Comparison of ENCODE assay signal across 13 cellular contexts in the genomic region with DNA sequence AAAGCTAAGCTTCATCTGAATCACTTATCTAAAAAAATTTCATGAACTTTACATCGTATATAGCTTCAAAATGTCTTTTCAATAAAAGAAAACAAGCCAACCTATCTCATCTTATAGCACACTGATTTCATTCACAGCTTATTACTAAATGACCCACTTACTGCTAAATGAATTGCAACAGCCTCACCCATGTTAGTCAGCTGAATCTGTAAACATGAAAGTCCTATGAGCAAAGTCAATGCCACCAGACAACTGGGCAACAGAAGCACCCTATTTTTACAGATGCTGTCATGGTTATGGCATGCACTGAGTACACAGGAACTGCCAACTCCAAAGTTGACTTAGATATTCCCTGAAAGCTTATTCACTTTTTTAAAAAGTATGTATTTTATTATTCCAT. TPM values are rescaled to one million over a fixed set of nuclear protein-coding genes. Genes with fewer than 3 reads are reported as not detected.
DNase-seq lines count a peak whose midpoint lies in the region; FAIRE-seq and TF ChIP-seq lines count a peak whose summit lies in the region.
"Had no signal": no experiment of that assay in that cellular context is flagged by ENCODE, and none has a peak within 500 bp of the region (broad histone marks: within the 10 kb centered on the region; RNA-seq: fewer than 3 reads in every experiment).

No MANE protein-coding gene starts in this region.

- no peaks in the 10 kb centered on the region for H3K27me3 ChIP-seq in testis

- no peaks in the 10 kb centered on the region for H3K9me3 ChIP-seq in testis

- H3K9me3 Mint-ChIP-seq in endothelial cell (ENCODE audit: unreplicated experiment), result no peaks in the 10 kb centered on the region
- H3K9me3 Mint-ChIP-seq: activated CD4-positive, alpha-beta T cell treated with anti-CD3 and anti-CD28 coated beads, Interleukin-2, amount 10 ng/mL, durations not matched to agents 24 days and 14 days; central memory CD8-positive, alpha-beta T cell had no signal

- WGBS in testis, 2 donors, result 83 to 97% methylated on average over 1 of the region's 1 CpG

- no peak for TF ChIP-seq POLR2A in testis (IDR thresholded peaks at IDR 0.05)

- H3K27ac ChIP-seq in substantia nigra (ENCODE audit: low read depth, low read length, poor library complexity, severe bottlenecking) (no peak overlapping the region), testis (no peak overlapping the region)
- H3K27ac ChIP-seq: HL-60 had no signal

- H3K4me1 ChIP-seq in testis, result no peaks in the 10 kb centered on the region

- intact Hi-C loops in testis (cut with DNase I; ENCODE audit: low total_unique reads), result no loop called here

- H3K36me3 ChIP-seq in testis (ENCODE audit: low read depth, missing control alignments), result no peaks in the 10 kb centered on the region

- peak; percentile 21 for DNase-seq in COLO668 (lab: John Stamatoyannopoulos, UW; ENCODE audit: unreplicated experiment)
- DNase-seq in RCC 7860 (ENCODE audit: low spot score), result peak; percentile 48
- peak; percentile 95 for DNase-seq in fibroblast of gingiva (ENCODE audit: low read depth)
- peak; percentile 84 for DNase-seq in non-pigmented ciliary epithelial cell (ENCODE audit: low read depth)
- no peak for DNase-seq in endothelial cell (ENCODE audit: low spot score)
- no peak for DNase-seq in substantia nigra (lab: John Stamatoyannopoulos, UW)
- DNase-seq in NCI-H128 (lab: John Stamatoyannopoulos, UW; ENCODE audit: unreplicated experiment), result no peak
- DNase-seq in testis, result no peak
- DNase-seq: activated CD4-positive, alpha-beta T cell treated with anti-CD3 and anti-CD28 coated beads, Interleukin-2, amount 10 ng/mL, durations not matched to agents 24 days and 14 days; midbrain; NCI-H82 had no signal

- H3K4me1 Mint-ChIP-seq in endothelial cell (ENCODE audit: unreplicated experiment), result peaks cover 3% of the 10 kb centered on the region
- H3K4me1 Mint-ChIP-seq: activated CD4-positive, alpha-beta T cell treated with anti-CD3 and anti-CD28 coated beads, Interleukin-2, amount 10 ng/mL, durations not matched to agents 24 days and 14 days; central memory CD8-positive, alpha-beta T cell had no signal

- H3K36me3 Mint-ChIP-seq in endothelial cell (ENCODE audit: low read depth, unreplicated experiment), result peaks cover 7% of the 10 kb centered on the region

- H3K27me3 Mint-ChIP-seq in endothelial cell (ENCODE audit: unreplicated experiment), result peaks cover 3% of the 10 kb centered on the region

- TF ChIP-seq CTCF in endothelial cell (IDR thresholded peaks at IDR 0.05; ENCODE audit: unreplicated experiment) (no peak), testis (IDR thresholded peaks at IDR 0.05) (no peak)

- no peak overlapping the region for H3K4me3 Mint-ChIP-seq in endothelial cell (ENCODE audit: unreplicated experiment)
- H3K4me3 Mint-ChIP-seq: activated CD4-positive, alpha-beta T cell treated with anti-CD3 and anti-CD28 coated beads, Interleukin-2, amount 10 ng/mL, durations not matched to agents 24 days and 14 days; central memory CD8-positive, alpha-beta T cell had no signal

- FAIRE-seq in RCC 7860 (lab: Jason Lieb, UNC), result no peak

- H3K27ac Mint-ChIP-seq in endothelial cell (ENCODE audit: unreplicated experiment), result no peak overlapping the region
- H3K27ac Mint-ChIP-seq: activated CD4-positive, alpha-beta T cell treated with anti-CD3 and anti-CD28 coated beads, Interleukin-2, amount 10 ng/mL, durations not matched to agents 24 days and 14 days had no signal

- no peak overlapping the region for H3K4me3 ChIP-seq in testis

RNA-seq across cellular contexts. Expression of a gene that starts 41.2 kb away (rescaled TPM):
- total RNA-seq in endothelial cell (ENCODE audit: unreplicated experiment) (284 TPM), testis (100 to 1,000 TPM; 175 to 221 TPM)
- 94.8 TPM for polyA plus RNA-seq in testis (ENCODE audit: insufficient read depth, low read depth, low replicate concordance)

Comparison
In these comparisons a context has a peak if more than half of its experiments do, and no peak if none do; other contexts are left out.
1. DNase-seq: peak in COLO668 (single experiment), RCC 7860 (single experiment), fibroblast of gingiva (single experiment) and non-pigmented ciliary epithelial cell (single experiment); none in endothelial cell (single experiment), substantia nigra (0 of 49), NCI-H128 (single experiment) and testis (single experiment).